In genomic region chr12:5432011-5432400, GRCh38 we compare ENCODE assay signal across 7 cellular contexts. TPM values are rescaled to one million over a fixed set of nuclear protein-coding genes. Genes with fewer than 3 reads are reported as not detected.
DNase-seq lines count a peak whose midpoint lies in the region; ATAC-seq and TF ChIP-seq lines count a peak whose summit lies in the region.

Gene NTF3 (plus strand): TSS chr12:5432108. CDS start chr12:5432325, 217 bp downstream.

- no peaks in the 10 kb centered on the region for H3F3A ChIP-seq in GM23338 (replicated peaks; ENCODE audit: low read depth)

- H2AFZ ChIP-seq in GM23338 (peak within 1 kb of the TSS; percentile 93), parathyroid adenoma (peak within 1 kb of the TSS; percentile 28), Karpas-422 (ENCODE audit: low read length) (no peak within 1 kb of the TSS)

- peaks cover 36% of the 10 kb centered on the region for H3K4me1 ChIP-seq in GM23338 (ENCODE audit: insufficient read depth)
- peaks cover 8% of the 10 kb centered on the region for H3K4me1 ChIP-seq in NT2/D1 (ENCODE audit: insufficient read depth, insufficient read length)
- H3K4me1 ChIP-seq in parathyroid adenoma: no peaks in the 10 kb centered on the region
- H3K4me1 ChIP-seq in Karpas-422 (ENCODE audit: low read length): no peaks in the 10 kb centered on the region

- H3K27ac ChIP-seq in GM23338 (ENCODE audit: low read depth): no peak within 1 kb of the TSS
- H3K27ac ChIP-seq in parathyroid adenoma: no peak within 1 kb of the TSS
- H3K27ac ChIP-seq in Karpas-422 (ENCODE audit: low read length): no peak within 1 kb of the TSS

- no peaks in the 10 kb centered on the region; the same call in 2 of the 3 replicates for H3K9me3 Mint-ChIP-seq in GM23338

- peaks cover 36% of the 10 kb centered on the region for H3K27me3 Mint-ChIP-seq in GM23338 (ENCODE audit: insufficient read depth, low read depth, poor library complexity)

- H4K20me1 ChIP-seq in GM23338 (replicated peaks; ENCODE audit: insufficient read depth) (no peaks in the 10 kb centered on the region), Karpas-422 (ENCODE audit: insufficient read depth, low read depth, low read length) (no peaks in the 10 kb centered on the region)

- no peaks in the 10 kb centered on the region for H3K36me3 ChIP-seq in GM23338 (ENCODE audit: insufficient read depth)
- H3K36me3 ChIP-seq in NT2/D1 (ENCODE audit: insufficient read depth, insufficient read length, low read length): peaks cover 3% of the 10 kb centered on the region
- no peaks in the 10 kb centered on the region for H3K36me3 ChIP-seq in parathyroid adenoma (ENCODE audit: control insufficient read depth, insufficient read depth, low read length)
- H3K36me3 ChIP-seq in Karpas-422 (ENCODE audit: insufficient read depth, low read length): no peaks in the 10 kb centered on the region

- H3K9me2 ChIP-seq in GM23338 (ENCODE audit: insufficient read depth) (no peaks in the 10 kb centered on the region), Karpas-422 (replicated peaks; ENCODE audit: insufficient read depth, low read length) (no peaks in the 10 kb centered on the region)

- H3K4me3 ChIP-seq in GM23338 (peak within 1 kb of the TSS; percentile 77), NT2/D1 (ENCODE audit: insufficient read length, low read depth) (peak within 1 kb of the TSS; percentile 69), fibroblast of villous mesenchyme (ENCODE audit: low read depth, low read length) (peak within 1 kb of the TSS; percentile 58), parathyroid adenoma (ENCODE audit: low read depth, low read length) (peak within 1 kb of the TSS; percentile 25), Karpas-422 (ENCODE audit: low read length) (no peak within 1 kb of the TSS)

- no peaks in the 10 kb centered on the region for H3K36me3 Mint-ChIP-seq in GM23338 (ENCODE audit: low read depth)

- H3K4me3 Mint-ChIP-seq in GM23338: peak within 1 kb of the TSS; percentile 86

- ATAC-seq in GM23338 (peak; percentile 14), HG02763 (IDR thresholded peaks at IDR 0.05; ENCODE audit: unreplicated experiment) (no peak)

- H3K27me3 ChIP-seq in GM23338 (ENCODE audit: insufficient read depth): peaks cover 86% of the 10 kb centered on the region
- H3K27me3 ChIP-seq in NT2/D1 (ENCODE audit: insufficient read depth, insufficient read length): peaks cover 80% of the 10 kb centered on the region
- H3K27me3 ChIP-seq in parathyroid adenoma (ENCODE audit: control insufficient read depth, insufficient read depth, low read length): peaks cover 10% of the 10 kb centered on the region
- H3K27me3 ChIP-seq in Karpas-422 (ENCODE audit: low read length): no peaks in the 10 kb centered on the region

- TF ChIP-seq CTCF in GM23338 (conservative IDR thresholded peaks at IDR 0.05; ENCODE audit: low read depth in 2 of 2) (no peak), fibroblast of villous mesenchyme (IDR thresholded peaks at IDR 0.05; ENCODE audit: insufficient read depth, low read depth, low read length) (no peak), parathyroid adenoma (IDR thresholded peaks at IDR 0.05) (no peak)

- H3K79me2 ChIP-seq in GM23338 (replicated peaks; ENCODE audit: insufficient read depth) (no peaks in the 10 kb centered on the region), parathyroid adenoma (no peaks in the 10 kb centered on the region), Karpas-422 (ENCODE audit: low read length) (no peaks in the 10 kb centered on the region)

- H3K4me2 ChIP-seq in GM23338: peak within 1 kb of the TSS; percentile 98
- H3K4me2 ChIP-seq in parathyroid adenoma (ENCODE audit: low read length): peak within 1 kb of the TSS; percentile 66
- H3K4me2 ChIP-seq in Karpas-422 (ENCODE audit: low read depth, low read length, poor library complexity, severe bottlenecking): no peak within 1 kb of the TSS

- DNase-seq in GM23338 (ENCODE audit: low spot score): peak; percentile 82
- no peak for DNase-seq in NT2/D1 (ENCODE audit: low read depth, low spot score)
- DNase-seq in fibroblast of villous mesenchyme (ENCODE audit: low read depth): peak; percentile 35
- DNase-seq in Karpas-422: no peak
- DNase-seq in T-helper 2 cell: no peak

- H3K9me3 ChIP-seq in NT2/D1 (ENCODE audit: insufficient read depth, low read length) (no peaks in the 10 kb centered on the region), parathyroid adenoma (ENCODE audit: control insufficient read depth, low read length) (no peaks in the 10 kb centered on the region), Karpas-422 (ENCODE audit: low read length) (no peaks in the 10 kb centered on the region)

- H3K4me1 Mint-ChIP-seq in GM23338: peaks cover 32% of the 10 kb centered on the region

- no peak within 1 kb of the TSS; the same call in 1 of the 2 replicates for H3K27ac Mint-ChIP-seq in GM23338

- H3K9ac ChIP-seq in NT2/D1 (ENCODE audit: insufficient read length, low read depth) (peak within 1 kb of the TSS; percentile 72), parathyroid adenoma (no peak within 1 kb of the TSS), Karpas-422 (ENCODE audit: low read length) (no peak within 1 kb of the TSS)

TF ChIP-seq in GM23338, 12 proteins besides CTCF, POLR2A, EP300 and RAD21:
- TF ChIP-seq STAT1 (IDR thresholded peaks at IDR 0.05; ENCODE audit: unreplicated experiment) (no peak), EZH2 (IDR thresholded peaks at IDR 0.05; ENCODE audit: low read depth, unreplicated experiment) (peak; percentile 24), EZH2phosphoT487 (IDR thresholded peaks at IDR 0.05; ENCODE audit: unreplicated experiment) (no peak)
TF ChIP-seq in GM23338: peak in this region for 1.

RNA-seq across cellular contexts. Expression of gene NTF3, which starts in this region (rescaled TPM):
- 2.4 TPM in 1 of 2 replicates, not detected in the other for total RNA-seq in GM23338 (2014; rRNA removed; shearing (Covaris generic))
- 1.2 and 1.5 TPM in 2 replicates for polyA plus RNA-seq in GM23338 (2016; fragmentation: Nextera tagmentation; extraction: Ambion mirVana)
- 2.2 and 7.4 TPM in 2 replicates for total RNA-seq in fibroblast of villous mesenchyme
- total RNA-seq in Karpas-422 (2014; rRNA removed; shearing (Covaris generic); ENCODE audit: low replicate concordance): not detected in 2 replicates

Comparison
In these comparisons a context has a peak if more than half of its experiments do, and no peak if none do; other contexts are left out.
1. DNase-seq: peak in GM23338 (single experiment) and fibroblast of villous mesenchyme (single experiment); none in NT2/D1 (single experiment), Karpas-422 (single experiment) and T-helper 2 cell (0 of 5).